8 cellular contexts compared by ENCODE assay signal in genomic region chr18:499351-500229, GRCh38. TPM values are rescaled to one million over a fixed set of nuclear protein-coding genes. Genes with fewer than 3 reads are reported as not detected.
DNase-seq lines count a peak whose midpoint lies in the region.

No MANE protein-coding gene starts in this region.

- intact Hi-C loops in posterior vena cava (cut with DNase I), result loop anchor here in 1 of 2 donors (10.0 kb wide), 1 partner anchor 55 kb away; no protein-coding TSS in a partner anchor

- DNase-seq in COLO829 (ENCODE audit: low spot score), result peak; percentile 38
- DNase-seq in NCI-H82 treated with DMSO at 0.1 percent for 48 hours (lab: John Stamatoyannopoulos, UW; ENCODE audit: unreplicated experiment), result peak; percentile 49
- DNase-seq in fibroblast of the conjunctiva (ENCODE audit: low read depth), result peak; percentile 22
- DNase-seq in posterior vena cava (ENCODE audit: low spot score), result peak; percentile 82
- DNase-seq in DMS79 (lab: John Stamatoyannopoulos, UW), result no peak
- no peak for DNase-seq in NCI-H1694 treated with DMSO at 0.1 percent for 48 hours (lab: John Stamatoyannopoulos, UW)
- DNase-seq in mucosa of gallbladder (ENCODE audit: low spot score), result no peak
- no peak for DNase-seq in NCI-H128 (lab: John Stamatoyannopoulos, UW; ENCODE audit: unreplicated experiment)

RNA-seq across cellular contexts. Expression of gene COLEC12, which starts 0.9 kb away (rescaled TPM):
- 10 to 100 TPM; 23.0 to 54.9 TPM for total RNA-seq in posterior vena cava
- 4.9 TPM for total RNA-seq in mucosa of gallbladder

Comparison
In these comparisons a context has a peak if more than half of its experiments do, and no peak if none do; other contexts are left out.
1. DNase-seq: peak in COLO829 (single experiment), NCI-H82 treated with DMSO at 0.1 percent for 48 hours (single experiment), fibroblast of the conjunctiva (single experiment) and posterior vena cava (single experiment); none in DMS79 (single experiment), NCI-H1694 treated with DMSO at 0.1 percent for 48 hours (single experiment), mucosa of gallbladder (single experiment) and NCI-H128 (single experiment).